Comparison of ENCODE assay signal across 22 cellular contexts in genomic region chr4:132097046-132097445, GRCh38.
"Had no signal": no experiment of that assay in that cellular context is flagged by ENCODE, and none has a peak within 500 bp of the region (broad histone marks: within the 10 kb centered on the region; RNA-seq: fewer than 3 reads in every experiment).

No MANE protein-coding gene starts in this region.

- H3K27me3 ChIP-seq: colonic mucosa, foreskin keratinocyte, spleen, transverse colon had no signal

- H3K4me1 ChIP-seq: colonic mucosa, foreskin keratinocyte, left ventricle myocardium inferior, lower lobe of right lung, spleen, transverse colon had no signal

- FAIRE-seq: endothelial cell of umbilical vein, keratinocyte had no signal

- H3K27ac ChIP-seq: colonic mucosa, foreskin keratinocyte, left ventricle myocardium inferior, lower lobe of right lung, spleen, thoracic aorta, transverse colon had no signal

- H3K4me1 Mint-ChIP-seq: endodermal cell; immature natural killer cell; stimulated activated naive B cell treated with anti-CD40 and anti-IgM and Interleukin-4, amounts not matched to agents 10 μg/mL and 1 μg/mL and 100 μg/mL, for 72 hours; stimulated activated naive CD8-positive, alpha-beta T cell treated with anti-CD3 and anti-CD28 coated beads, Interleukin-15, amount 100 ng/mL, for 72 hours had no signal

- H3K27me3 Mint-ChIP-seq: natural killer cell treated with Interleukin-12 subunit alpha and Interleukin-12 subunit beta and Interleukin-15 and Interleukin-18, amount 100 ng/mL, for 72 hours; stimulated activated naive B cell treated with anti-CD40 and anti-IgM and Interleukin-4, amounts not matched to agents 10 μg/mL and 1 μg/mL and 100 μg/mL, for 72 hours; stimulated activated naive CD8-positive, alpha-beta T cell treated with anti-CD3 and anti-CD28 coated beads, Interleukin-15, amount 100 ng/mL, for 72 hours had no signal

- H3K36me3 ChIP-seq: colonic mucosa, left ventricle myocardium inferior, lower lobe of right lung, spleen, thoracic aorta, transverse colon had no signal

- H3K9me3 Mint-ChIP-seq: endodermal cell; natural killer cell treated with Interleukin-12 subunit alpha and Interleukin-12 subunit beta and Interleukin-15 and Interleukin-18, amount 100 ng/mL, for 72 hours had no signal

- DNase-seq: colonic mucosa; effector CD4-positive, alpha-beta T cell; endodermal cell; erythroblast; foreskin keratinocyte; immature natural killer cell; left ventricle myocardium inferior; lower lobe of right lung; mesenchymal stem cell; midbrain; posterior cingulate gyrus; spleen; stimulated activated CD4-positive, alpha-beta T cell treated with anti-CD3 and anti-CD28 coated beads, Interleukin-2, amount 100 ng/mL, for 24 hours; stimulated activated CD4-positive, alpha-beta T cell treated with anti-CD3 and anti-CD28 coated beads, Interleukin-4, amount 100 ng/mL, for 4 hours; stimulated activated naive B cell treated with anti-CD40 and anti-IgM and Interleukin-4, amounts not matched to agents 10 μg/mL and 1 μg/mL and 100 μg/mL, for 72 hours; stimulated activated naive CD8-positive, alpha-beta T cell treated with anti-CD3 and anti-CD28 coated beads, Interleukin-15, amount 100 ng/mL, for 72 hours; transverse colon had no signal

- H3K9me3 ChIP-seq: colonic mucosa, left ventricle myocardium inferior, lower lobe of right lung, thoracic aorta, transverse colon had no signal

- ATAC-seq: foreskin keratinocyte; lower lobe of right lung; natural killer cell treated with Interleukin-12 subunit alpha and Interleukin-12 subunit beta and Interleukin-15 and Interleukin-18, amount 100 ng/mL, for 72 hours; sciatic nerve; stimulated activated naive B cell treated with anti-CD40 and anti-IgM and Interleukin-4, amounts not matched to agents 10 μg/mL and 1 μg/mL and 100 μg/mL, for 72 hours; stimulated activated naive CD8-positive, alpha-beta T cell treated with anti-CD3 and anti-CD28 coated beads, Interleukin-15, amount 100 ng/mL, for 72 hours had no signal

- H3K4me3 ChIP-seq: colonic mucosa, left ventricle myocardium inferior, lower lobe of right lung, spleen, thoracic aorta, transverse colon had no signal

- H3K36me3 Mint-ChIP-seq: immature natural killer cell; natural killer cell treated with Interleukin-12 subunit alpha and Interleukin-12 subunit beta and Interleukin-15 and Interleukin-18, amount 100 ng/mL, for 72 hours; stimulated activated naive B cell treated with anti-CD40 and anti-IgM and Interleukin-4, amounts not matched to agents 10 μg/mL and 1 μg/mL and 100 μg/mL, for 72 hours had no signal

- H3K27ac Mint-ChIP-seq: endodermal cell; immature natural killer cell; natural killer cell treated with Interleukin-12 subunit alpha and Interleukin-12 subunit beta and Interleukin-15 and Interleukin-18, amount 100 ng/mL, for 72 hours; stimulated activated naive B cell treated with anti-CD40 and anti-IgM and Interleukin-4, amounts not matched to agents 10 μg/mL and 1 μg/mL and 100 μg/mL, for 72 hours; stimulated activated naive CD8-positive, alpha-beta T cell treated with anti-CD3 and anti-CD28 coated beads, Interleukin-15, amount 100 ng/mL, for 72 hours had no signal

- H3K4me3 Mint-ChIP-seq: endodermal cell; immature natural killer cell; natural killer cell treated with Interleukin-12 subunit alpha and Interleukin-12 subunit beta and Interleukin-15 and Interleukin-18, amount 100 ng/mL, for 72 hours; stimulated activated naive B cell treated with anti-CD40 and anti-IgM and Interleukin-4, amounts not matched to agents 10 μg/mL and 1 μg/mL and 100 μg/mL, for 72 hours; stimulated activated naive CD8-positive, alpha-beta T cell treated with anti-CD3 and anti-CD28 coated beads, Interleukin-15, amount 100 ng/mL, for 72 hours had no signal
